ENCODE assay signal across 1 cellular context in genomic region chr6:53322188-53323029, GRCh38.
TF ChIP-seq lines count a peak whose summit lies in the region.

No MANE protein-coding gene starts in this region.

TF ChIP-seq in K562, 482 proteins besides CTCF, POLR2A, EP300 and RAD21 (continued from another document and continues in another):
- TF ChIP-seq ARID4B (CRISPR knock-in tag; IDR thresholded peaks at IDR 0.05) (no peak), CBFA2T2 (conservative IDR thresholded peaks at IDR 0.05) (no peak), MBD1 (CRISPR knock-in tag; IDR thresholded peaks at IDR 0.05) (no peak), ZNF561 (CRISPR knock-in tag; conservative IDR thresholded peaks at IDR 0.05) (no peak), BMI1 (IDR thresholded peaks at IDR 0.05; ENCODE audit: low read length) (no peak), SAFB2 (IDR thresholded peaks at IDR 0.05; ENCODE audit: borderline replicate concordance, low read depth, low read length, severe bottlenecking) (no peak), E4F1 (CRISPR knock-in tag; IDR thresholded peaks at IDR 0.05; ENCODE audit: borderline replicate concordance) (no peak), POLR2AphosphoS2 (IDR thresholded peaks at IDR 0.05; ENCODE audit: low read length) (no peak), ELK1 (CRISPR knock-in tag; IDR thresholded peaks at IDR 0.05) (no peak), CEBPB (tag; IDR thresholded peaks at IDR 0.05) (peak; percentile 57), ETV5 (CRISPR knock-in tag; IDR thresholded peaks at IDR 0.05; ENCODE audit: low read depth) (no peak), SOX6 (IDR thresholded peaks at IDR 0.05) (0 out of 2 replicates have a peak, but pooled peaks have one; percentile 15), E2F4 (CRISPR knock-in tag; IDR thresholded peaks at IDR 0.05; ENCODE audit: low read depth) (no peak), PKNOX1 (IDR thresholded peaks at IDR 0.05) (no peak), TAF15 (IDR thresholded peaks at IDR 0.05; ENCODE audit: low read depth, low read length) (no peak), ZFP30 (CRISPR knock-in tag; IDR thresholded peaks at IDR 0.05; ENCODE audit: borderline replicate concordance) (no peak), ZNF431 (CRISPR knock-in tag; IDR thresholded peaks at IDR 0.05) (no peak), ZNF699 (CRISPR knock-in tag; IDR thresholded peaks at IDR 0.05; ENCODE audit: insufficient replicate concordance) (no peak), ZNF316 (IDR thresholded peaks at IDR 0.05) (peak; percentile 86), MAFG (tag; conservative IDR thresholded peaks at IDR 0.05) (peak; percentile 52), ZNF12 (CRISPR knock-in tag; IDR thresholded peaks at IDR 0.05) (peak; percentile 63; the same call in 1 of the 2 replicates), KAT7 (CRISPR knock-in tag; IDR thresholded peaks at IDR 0.05; ENCODE audit: borderline replicate concordance) (no peak), FIP1L1 (IDR thresholded peaks at IDR 0.05; ENCODE audit: low read depth, low read length, poor library complexity, severe bottlenecking) (no peak), CEBPG (CRISPR knock-in tag; IDR thresholded peaks at IDR 0.05) (peak; percentile 74), CEBPG (tag; conservative IDR thresholded peaks at IDR 0.05 in 1 of 2, IDR thresholded peaks at IDR 0.05 in 1 of 2) (peak; percentile 61 to 87; a peak in 3 of 4 replicates), TGIF2 (CRISPR knock-in tag; IDR thresholded peaks at IDR 0.05) (no peak), PML (IDR thresholded peaks at IDR 0.05; ENCODE audit: low read length) (no peak), ZNF41 (CRISPR knock-in tag; conservative IDR thresholded peaks at IDR 0.05) (no peak), FOXJ3 (CRISPR knock-in tag; IDR thresholded peaks at IDR 0.05) (no peak), E2F5 (CRISPR knock-in tag; IDR thresholded peaks at IDR 0.05) (no peak), ASH1L (IDR thresholded peaks at IDR 0.05; ENCODE audit: borderline replicate concordance, low read depth, partially characterized antibody) (no peak), ATF3 (IDR thresholded peaks at IDR 0.05) (peak; percentile 56), ATF3 (CRISPR knock-in tag; conservative IDR thresholded peaks at IDR 0.05) (no peak), ZNF551 (CRISPR knock-in tag; IDR thresholded peaks at IDR 0.05) (no peak), ZNF395 (CRISPR knock-in tag; IDR thresholded peaks at IDR 0.05) (no peak), XRCC5 (IDR thresholded peaks at IDR 0.05; ENCODE audit: low read depth, low read length) (no peak), E2F8 (IDR thresholded peaks at IDR 0.05; ENCODE audit: low read depth, partially characterized antibody) (no peak), CEBPZ (IDR thresholded peaks at IDR 0.05; ENCODE audit: borderline replicate concordance, low read depth, low read length) (no peak), RBM14 (IDR thresholded peaks at IDR 0.05; ENCODE audit: borderline replicate concordance, insufficient read depth, low read depth, low read length) (no peak)
